8 cellular contexts compared by ENCODE assay signal in genomic region chr7:43758029-43758860, GRCh38.
DNase-seq lines count a peak whose midpoint lies in the region; ATAC-seq lines count a peak whose summit lies in the region.

Gene BLVRA (plus strand): TSS chr7:43758680. CDS start chr7:43771159, 12,479 bp downstream.

- ATAC-seq in GM19395 (IDR thresholded peaks at IDR 0.05; ENCODE audit: unreplicated experiment) (peak; percentile 55), HG03521 (IDR thresholded peaks at IDR 0.05; ENCODE audit: unreplicated experiment) (peak; percentile 63)

- DNase-seq in CMK (ENCODE audit: low read depth) (peak; percentile 76), T-helper 2 cell (peak; percentile 49 to 66 (median 52)), anterior cingulate cortex (lab: John Stamatoyannopoulos, UW) (peak in 45 of 58 donors; percentile 7 to 67 (median 35)), hepatic stellate cell (ENCODE audit: low spot score) (peak; percentile 86), retina (peak; percentile 68), NCI-H1092 (lab: John Stamatoyannopoulos, UW) (no peak)
